In genomic region chr3:19945405-19946290, GRCh38 we compare ENCODE assay signal across 8 cellular contexts. TPM values are rescaled to one million over a fixed set of nuclear protein-coding genes. Genes with fewer than 3 reads are reported as not detected.
DNase-seq lines count a peak whose midpoint lies in the region; ATAC-seq and TF ChIP-seq lines count a peak whose summit lies in the region.

No MANE protein-coding gene starts in this region.

- H3K36me3 Mint-ChIP-seq in activated T-helper 2 cell treated with anti-CD3 and anti-CD28 coated beads, Interferon-gamma antibody, Interleukin-2, Interleukin-4, amounts not matched to agents 10 μg/mL and 5 μg/mL and 100 μg/mL, durations not matched to agents 14 hours and 24 hours and 36 hours (ENCODE audit: low read depth), result peaks cover 16% of the 10 kb centered on the region

- H3K9me3 ChIP-seq in heart left ventricle, result no peaks in the 10 kb centered on the region
- no peaks in the 10 kb centered on the region for H3K9me3 ChIP-seq in testis

- H3K4me1 Mint-ChIP-seq in activated T-helper 2 cell treated with anti-CD3 and anti-CD28 coated beads, Interferon-gamma antibody, Interleukin-2, Interleukin-4, amounts not matched to agents 10 μg/mL and 5 μg/mL and 100 μg/mL, durations not matched to agents 14 hours and 24 hours and 36 hours (ENCODE audit: low read depth), result peaks cover 23% of the 10 kb centered on the region

- H3K4me3 ChIP-seq in heart left ventricle, result peak overlapping the region in 10 of 12 donors; percentile 65 to 98 (median 88)
- peak overlapping the region; percentile 89 to 98 for H3K4me3 ChIP-seq in testis

- H3K9me3 Mint-ChIP-seq in activated T-helper 2 cell treated with anti-CD3 and anti-CD28 coated beads, Interferon-gamma antibody, Interleukin-2, Interleukin-4, amounts not matched to agents 10 μg/mL and 5 μg/mL and 100 μg/mL, durations not matched to agents 14 hours and 24 hours and 36 hours, result no peaks in the 10 kb centered on the region

- WGBS in heart left ventricle, 4 donors, result 91 to 94% (median 92%) methylated on average over 18 of the region's 18 CpGs
- WGBS in testis, 2 donors, result 59 to 65% methylated on average over 18 of the region's 18 CpGs

- H3K4me1 ChIP-seq in heart left ventricle (peaks cover 7 to 33% (median 23%) of the 10 kb centered on the region in 12 donors), testis (peaks cover 10% of the 10 kb centered on the region)

- in situ Hi-C loops in GM13977 (cut with MboI; ENCODE audit: low pct_unique_long_range_greater_than_20kb, low sequenced_read_pairs, unreplicated experiment), result no loop called here

- H3K27ac Mint-ChIP-seq in activated T-helper 2 cell treated with anti-CD3 and anti-CD28 coated beads, Interferon-gamma antibody, Interleukin-2, Interleukin-4, amounts not matched to agents 10 μg/mL and 5 μg/mL and 100 μg/mL, durations not matched to agents 14 hours and 24 hours and 36 hours, result peak overlapping the region; percentile 98

- H3K36me3 ChIP-seq in heart left ventricle (peaks cover 0 to 8% (median under 1%) of the 10 kb centered on the region in 9 donors), testis (ENCODE audit: low read depth, missing control alignments) (no peaks in the 10 kb centered on the region)

- DNase-seq in heart left ventricle (peak in 2 of 5 donors; percentile 7 to 29), Right ventricle myocardium superior (no peak), kidney tubule cell (ENCODE audit: low spot score) (peak; percentile 47), testis (peak; percentile 37), NCI-H446 (lab: John Stamatoyannopoulos, UW) (no peak), GM13977 (ENCODE audit: low spot score) (no peak)
- DNase-seq in activated T-helper 2 cell treated with anti-CD3 and anti-CD28 coated beads, Interferon-gamma antibody, Interleukin-2, Interleukin-4, amounts not matched to agents 10 μg/mL and 5 μg/mL and 100 μg/mL, durations not matched to agents 14 hours and 24 hours and 36 hours (ENCODE audit: low spot score), result no peak

- H3K27me3 Mint-ChIP-seq in activated T-helper 2 cell treated with anti-CD3 and anti-CD28 coated beads, Interferon-gamma antibody, Interleukin-2, Interleukin-4, amounts not matched to agents 10 μg/mL and 5 μg/mL and 100 μg/mL, durations not matched to agents 14 hours and 24 hours and 36 hours (ENCODE audit: low read depth), result peaks cover 2% of the 10 kb centered on the region

- H3K27ac ChIP-seq in heart left ventricle (peak overlapping the region in 10 of 12 donors; percentile 93 to 99 (median 98)), testis (peak overlapping the region; percentile 96 to 98)

- TF ChIP-seq CTCF in heart left ventricle (IDR thresholded peaks at IDR 0.05) (no peak), testis (IDR thresholded peaks at IDR 0.05) (no peak), GM13977 (IDR thresholded peaks at IDR 0.05; ENCODE audit: extremely low read depth, insufficient read depth, missing control alignments) (no peak)

- no peaks in the 10 kb centered on the region for H3K27me3 ChIP-seq in heart left ventricle
- H3K27me3 ChIP-seq in testis, result no peaks in the 10 kb centered on the region

- peak overlapping the region; percentile 98 for H3K4me3 Mint-ChIP-seq in activated T-helper 2 cell treated with anti-CD3 and anti-CD28 coated beads, Interferon-gamma antibody, Interleukin-2, Interleukin-4, amounts not matched to agents 10 μg/mL and 5 μg/mL and 100 μg/mL, durations not matched to agents 14 hours and 24 hours and 36 hours (ENCODE audit: low read depth)

- intact Hi-C loops in heart left ventricle (cut with DNase I) (loop anchor here in 9 of 10 donors (2.0 to 10.0 kb wide), 9 partner anchors 58 to 242 kb away; partner anchors contain the start of genes SGO1 (in 5 of the 9) and KAT2B (in 4 of the 9)), Right ventricle myocardium superior (cut with DNase I) (loop anchor here (2.0 to 5.0 kb wide), 2 partner anchors 97 to 241 kb away; partner anchors contain the start of genes KAT2B and SGO1), testis (cut with DNase I; ENCODE audit: low total_unique reads) (no loop called here)
- intact Hi-C loops in activated T-helper 2 cell treated with anti-CD3 and anti-CD28 coated beads, Interferon-gamma antibody, Interleukin-2, Interleukin-4, amounts not matched to agents 10 μg/mL and 5 μg/mL and 100 μg/mL, durations not matched to agents 14 hours and 24 hours and 36 hours (cut with micrococcal nuclease), result loop anchor here (5.0 kb wide), 2 partner anchors 798 to 1498 kb away; partner anchors contain the start of gene KCNH8

- ATAC-seq in heart left ventricle (no peak), Right ventricle myocardium superior (ENCODE audit: poor library complexity) (no peak), HG03097 (IDR thresholded peaks at IDR 0.05; ENCODE audit: low FRiP score, unreplicated experiment) (no peak)

- TF ChIP-seq POLR2A in heart left ventricle (IDR thresholded peaks at IDR 0.05) (no peak), testis (IDR thresholded peaks at IDR 0.05) (no peak)

RNA-seq across cellular contexts. Expression of gene RAB5A, which starts 1.2 kb away (rescaled TPM):
- total RNA-seq in heart left ventricle, result 10 to 100 TPM; 34.9 to 74.0 (median 61.9) TPM
- 10 to 100 TPM; 30.3 to 49.3 TPM for polyA plus RNA-seq in heart left ventricle
- 52.6 TPM for total RNA-seq in Right ventricle myocardium superior
- 43.5 and 49.5 TPM in 2 replicates for total RNA-seq in activated T-helper 2 cell treated with anti-CD3 and anti-CD28 coated beads, Interferon-gamma antibody, Interleukin-2, Interleukin-4, amounts not matched to agents 10 μg/mL and 5 μg/mL and 100 μg/mL, durations not matched to agents 14 hours and 24 hours and 36 hours
- total RNA-seq in testis, result 10 to 100 TPM; 55.6 to 62.6 TPM
- 43.4 TPM for polyA plus RNA-seq in testis (ENCODE audit: insufficient read depth, low read depth, low replicate concordance)

RNA-seq across cellular contexts. Expression of gene EFHB, which starts 11.6 kb away (rescaled TPM):
- total RNA-seq in heart left ventricle, result 1 to 10 TPM in 1 of 9 donors, under 1 TPM in 2, not detected in 6; 0.85 to 1.6 (median 0.85) TPM
- polyA plus RNA-seq in heart left ventricle, result under 1 TPM; 0.14 to 0.65 TPM
- not detected for total RNA-seq in Right ventricle myocardium superior
- total RNA-seq in activated T-helper 2 cell treated with anti-CD3 and anti-CD28 coated beads, Interferon-gamma antibody, Interleukin-2, Interleukin-4, amounts not matched to agents 10 μg/mL and 5 μg/mL and 100 μg/mL, durations not matched to agents 14 hours and 24 hours and 36 hours, result 0.94 TPM in 1 of 2 replicates, not detected in the other
- total RNA-seq in testis, result 10 to 100 TPM in 1 of 2 donors, 1 to 10 TPM in 1; 9.4 to 22.0 TPM
- 32.9 TPM for polyA plus RNA-seq in testis (ENCODE audit: insufficient read depth, low read depth, low replicate concordance)

Comparison
In these comparisons a context has a peak if more than half of its experiments do, and no peak if none do; other contexts are left out.
1. DNase-seq: peak in kidney tubule cell (single experiment) and testis (single experiment); none in Right ventricle myocardium superior (single experiment), activated T-helper 2 cell treated with anti-CD3 and anti-CD28 coated beads, Interferon-gamma antibody, Interleukin-2, Interleukin-4, amounts not matched to agents 10 μg/mL and 5 μg/mL and 100 μg/mL, durations not matched to agents 14 hours and 24 hours and 36 hours (single experiment), NCI-H446 (0 of 2) and GM13977 (single experiment).